ENCODE assay signal across 2 cellular contexts in genomic region chr11:77503006-77503405, GRCh38.
TF ChIP-seq lines count a peak whose summit lies in the region.

No MANE protein-coding gene starts in this region.

TF ChIP-seq in GM23338, 12 proteins besides CTCF, POLR2A, EP300 and RAD21 (continued from another document):
- TF ChIP-seq ETS1 (IDR thresholded peaks at IDR 0.05) = no peak
- no peak for TF ChIP-seq REST (IDR thresholded peaks at IDR 0.05; ENCODE audit: unreplicated experiment)
- TF ChIP-seq ZNF114 (CRISPR knock-in tag; IDR thresholded peaks at IDR 0.05) = no peak
- no peak for TF ChIP-seq CREB1 (CRISPR knock-in tag; IDR thresholded peaks at IDR 0.05; ENCODE audit: low read depth)
- no peak for TF ChIP-seq NANOG (IDR thresholded peaks at IDR 0.05; ENCODE audit: borderline replicate concordance)
- no peak for TF ChIP-seq JUNB (IDR thresholded peaks at IDR 0.05; ENCODE audit: unreplicated experiment)
- no peak for TF ChIP-seq ZNF331 (CRISPR knock-in tag; IDR thresholded peaks at IDR 0.05; ENCODE audit: low read depth)
- TF ChIP-seq ZNF462 (CRISPR knock-in tag; IDR thresholded peaks at IDR 0.05) = no peak

TF ChIP-seq in PFSK-1, 5 proteins besides CTCF, POLR2A, EP300 and RAD21:
- no peak for TF ChIP-seq REST (IDR thresholded peaks at IDR 0.05; ENCODE audit: insufficient read depth in 1 of 2, low read depth in 2 of 2, low read length in 2 of 2)
- 0 out of 2 replicates have a peak, but pooled peaks have one; percentile 31 for TF ChIP-seq POLR2AphosphoS5 (IDR thresholded peaks at IDR 0.05; ENCODE audit: low read depth, low read length)
